Comparison of ENCODE assay signal across 8 cellular contexts in the genomic region with DNA sequence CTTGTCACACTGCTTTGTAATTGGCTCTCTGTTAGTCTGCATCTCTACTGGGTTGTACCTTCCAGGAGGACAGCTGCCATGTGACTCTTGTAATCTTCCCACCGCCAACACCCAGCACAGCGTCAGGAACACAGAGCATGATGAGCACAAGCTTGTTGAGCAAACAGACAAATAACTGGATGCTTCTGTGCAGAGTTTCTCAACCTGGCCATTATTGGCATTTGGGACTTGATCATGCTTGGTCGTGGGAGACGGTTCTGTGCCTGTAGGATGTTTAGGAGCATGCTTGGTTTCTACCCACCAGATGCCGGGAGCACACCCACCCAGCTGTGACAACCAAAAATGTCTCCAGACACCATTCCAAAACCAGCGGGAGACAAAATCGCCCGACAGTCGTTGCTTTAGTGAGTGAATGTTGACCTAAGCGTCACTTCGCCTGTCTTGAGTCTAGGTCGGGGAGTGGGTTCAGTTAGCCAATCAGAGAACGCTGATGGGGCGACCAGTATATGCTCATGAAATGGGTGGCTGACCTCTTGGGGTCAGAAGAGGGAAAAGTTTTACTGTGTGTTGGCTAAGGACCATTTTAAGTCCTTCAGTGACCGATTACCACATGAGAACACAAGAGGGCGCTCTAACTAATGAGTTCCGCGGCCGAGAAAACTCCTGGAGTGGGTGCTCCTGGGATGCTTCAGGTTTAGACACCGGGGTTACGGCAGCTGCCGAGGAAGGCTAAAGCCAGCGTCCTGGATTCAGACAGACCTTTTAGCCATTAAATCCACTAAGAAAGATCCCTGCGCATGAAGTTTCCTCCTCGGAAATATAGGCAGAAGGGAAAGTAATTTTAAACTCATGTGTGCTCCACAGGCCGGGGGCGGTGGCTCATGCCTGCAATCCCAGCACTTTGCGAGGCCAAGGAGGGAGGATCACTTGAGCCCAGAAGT. TPM values are rescaled to one million over a fixed set of nuclear protein-coding genes. Genes with fewer than 3 reads are reported as not detected.
DNase-seq lines count a peak whose midpoint lies in the region; ATAC-seq, FAIRE-seq and TF ChIP-seq lines count a peak whose summit lies in the region.

No MANE protein-coding gene starts in this region.

- H3F3A ChIP-seq in neural progenitor cell (ENCODE audit: low read depth), result no peaks in the 10 kb centered on the region

- H2AFZ ChIP-seq in KMS-11 (ENCODE audit: low read depth) (peak overlapping the region; percentile 84), fibroblast of lung (ENCODE audit: low read length) (peak overlapping the region; percentile 74), neural progenitor cell (replicated peaks) (peak overlapping the region; percentile 71)

- H3K4me3 ChIP-seq in KMS-11 (IDR thresholded peaks at IDR 0.05; ENCODE audit: insufficient read depth, low read depth, low read length), result no peak overlapping the region
- H3K4me3 ChIP-seq in fibroblast of lung (replicated peaks in 1 of 4; ENCODE audit: control extremely low read depth in 1 of 4, insufficient read depth in 1 of 4, low read depth in 3 of 4, low read length in 4 of 4), result peak overlapping the region in 1 of 4 experiments; percentile 17
- no peak overlapping the region for H3K4me3 ChIP-seq in neural progenitor cell
- H3K4me3 ChIP-seq in suprapubic skin, result no peak overlapping the region

- no peak for TF ChIP-seq EP300 in suprapubic skin (IDR thresholded peaks at IDR 0.05)

- H4K20me1 ChIP-seq in KMS-11 (ENCODE audit: insufficient read depth) (no peaks in the 10 kb centered on the region), fibroblast of lung (ENCODE audit: control insufficient read depth, extremely low read depth, insufficient read depth, low read length) (no peaks in the 10 kb centered on the region), neural progenitor cell (ENCODE audit: low read depth) (no peaks in the 10 kb centered on the region)

- no peaks in the 10 kb centered on the region for H3K9me3 ChIP-seq in fibroblast of lung (ENCODE audit: control insufficient read depth, insufficient read depth, low read depth, low read length)
- no peaks in the 10 kb centered on the region for H3K9me3 ChIP-seq in neural progenitor cell (ENCODE audit: low read depth)
- no peaks in the 10 kb centered on the region for H3K9me3 ChIP-seq in suprapubic skin

- no peak for ATAC-seq in HG03045 (IDR thresholded peaks at IDR 0.05; ENCODE audit: unreplicated experiment)

- H3K4me1 Mint-ChIP-seq in activated T-cell treated with anti-CD3 and anti-CD28 coated beads, Interleukin-2, amount 50 U/mL, for 24 hours (ENCODE audit: low read depth), result peaks cover 17% of the 10 kb centered on the region
- H3K4me1 Mint-ChIP-seq in neural progenitor cell, result peaks cover 7% of the 10 kb centered on the region

- WGBS in suprapubic skin, result 38% methylated on average over 28 of the region's 28 CpGs

- H3K27ac ChIP-seq in KMS-11 (no peak overlapping the region), fibroblast of lung (ENCODE audit: insufficient read depth, low read length) (no peak overlapping the region), neural progenitor cell (no peak overlapping the region), suprapubic skin (peak overlapping the region; percentile 7)

- no peaks in the 10 kb centered on the region for H3K9me3 Mint-ChIP-seq in activated T-cell treated with anti-CD3 and anti-CD28 coated beads, Interleukin-2, amount 50 U/mL, for 24 hours
- no peaks in the 10 kb centered on the region for H3K9me3 Mint-ChIP-seq in neural progenitor cell

- DNase-seq in D721Med (ENCODE audit: insufficient read length, low spot score) (peak; percentile 63), OCI-M1 (lab: John Stamatoyannopoulos, UW) (peak; percentile 83), fibroblast of lung (ENCODE audit: low read depth in 2 of 2) (peak; percentile 64 to 88), neural progenitor cell (ENCODE audit: low spot score) (peak; percentile 88), suprapubic skin (ENCODE audit: low spot score in 2 of 2) (peak in 1 of 2 donors; percentile 79)
- peak; percentile 65 for DNase-seq in activated T-cell treated with anti-CD3 and anti-CD28 coated beads, Interleukin-2, amount 50 U/mL, for 24 hours

- no peak for FAIRE-seq in D721Med (lab: Jason Lieb, UNC)

- TF ChIP-seq CTCF in D721Med (IDR thresholded peaks at IDR 0.05; ENCODE audit: insufficient read depth, missing control alignments) (peak; percentile 93), KMS-11 (conservative IDR thresholded peaks at IDR 0.05; ENCODE audit: low read depth, low read length) (peak; percentile 98), fibroblast of lung (conservative IDR thresholded peaks at IDR 0.05 in 1 of 2, IDR thresholded peaks at IDR 0.05 in 1 of 2; ENCODE audit: low read depth in 1 of 2, low read length in 2 of 2) (peak; percentile 72 to 75), neural progenitor cell (IDR thresholded peaks at IDR 0.05) (peak; percentile 85), suprapubic skin (IDR thresholded peaks at IDR 0.05) (peak; percentile 59 to 80)

- H3K27me3 Mint-ChIP-seq in activated T-cell treated with anti-CD3 and anti-CD28 coated beads, Interleukin-2, amount 50 U/mL, for 24 hours, result no peaks in the 10 kb centered on the region
- H3K27me3 Mint-ChIP-seq in neural progenitor cell (ENCODE audit: insufficient read depth, low read depth), result peaks cover 13% of the 10 kb centered on the region

- no peaks in the 10 kb centered on the region for H3K36me3 ChIP-seq in KMS-11 (ENCODE audit: insufficient read depth)
- H3K36me3 ChIP-seq in fibroblast of lung (ENCODE audit: control insufficient read depth, insufficient read depth, low read length), result no peaks in the 10 kb centered on the region
- no peaks in the 10 kb centered on the region for H3K36me3 ChIP-seq in neural progenitor cell
- no peaks in the 10 kb centered on the region for H3K36me3 ChIP-seq in suprapubic skin

- H3K9ac ChIP-seq in KMS-11 (no peak overlapping the region), fibroblast of lung (ENCODE audit: insufficient read depth, low read length) (no peak overlapping the region), neural progenitor cell (no peak overlapping the region)

- H3K4me2 ChIP-seq in KMS-11, result peak overlapping the region; percentile 48; the same call in 1 of the 2 replicates
- peak overlapping the region; percentile 59 for H3K4me2 ChIP-seq in fibroblast of lung (ENCODE audit: extremely low read depth, insufficient read depth, low read length)
- no peak overlapping the region for H3K4me2 ChIP-seq in neural progenitor cell

- H3K27me3 ChIP-seq in KMS-11 (ENCODE audit: insufficient read depth, low read depth), result no peaks in the 10 kb centered on the region
- H3K27me3 ChIP-seq in fibroblast of lung (ENCODE audit: control insufficient read depth, insufficient read depth, low read length), result peaks cover 8% of the 10 kb centered on the region
- H3K27me3 ChIP-seq in neural progenitor cell, result no peaks in the 10 kb centered on the region
- H3K27me3 ChIP-seq in suprapubic skin, result peaks cover 3% of the 10 kb centered on the region

- H3K4me3 Mint-ChIP-seq in activated T-cell treated with anti-CD3 and anti-CD28 coated beads, Interleukin-2, amount 50 U/mL, for 24 hours, result peak overlapping the region; percentile 20
- H3K4me3 Mint-ChIP-seq in neural progenitor cell, result peak overlapping the region; percentile 66

- no peaks in the 10 kb centered on the region for H3K79me2 ChIP-seq in KMS-11 (ENCODE audit: insufficient read depth, low read depth)
- no peaks in the 10 kb centered on the region for H3K79me2 ChIP-seq in fibroblast of lung (ENCODE audit: control insufficient read depth, insufficient read depth, low read length)
- H3K79me2 ChIP-seq in neural progenitor cell (ENCODE audit: low read depth), result no peaks in the 10 kb centered on the region

- no peak for TF ChIP-seq POLR2A in suprapubic skin (IDR thresholded peaks at IDR 0.05)

- H3K27ac Mint-ChIP-seq in activated T-cell treated with anti-CD3 and anti-CD28 coated beads, Interleukin-2, amount 50 U/mL, for 24 hours, result no peak overlapping the region
- no peak overlapping the region for H3K27ac Mint-ChIP-seq in neural progenitor cell

- H3K4me1 ChIP-seq in KMS-11 (ENCODE audit: low read depth, poor library complexity, severe bottlenecking) (peaks cover 8% of the 10 kb centered on the region), fibroblast of lung (ENCODE audit: control insufficient read depth, extremely low read depth, insufficient read depth, low read length) (no peaks in the 10 kb centered on the region), neural progenitor cell (no peaks in the 10 kb centered on the region), suprapubic skin (peaks cover 18% of the 10 kb centered on the region)

- no peaks in the 10 kb centered on the region for H3K36me3 Mint-ChIP-seq in activated T-cell treated with anti-CD3 and anti-CD28 coated beads, Interleukin-2, amount 50 U/mL, for 24 hours (ENCODE audit: low read depth)
- no peaks in the 10 kb centered on the region for H3K36me3 Mint-ChIP-seq in neural progenitor cell

RNA-seq across cellular contexts. Expression of a gene that starts 57.8 kb away (rescaled TPM):
- total RNA-seq in fibroblast of lung (23.6 and 33.4 TPM in 2 replicates), neural progenitor cell (ENCODE audit: low replicate concordance) (10.6 and 11.7 TPM in 2 replicates), suprapubic skin (10 to 100 TPM; 35.5 to 41.3 (median 36.9) TPM)
- polyA plus RNA-seq in fibroblast of lung, result 18.6 and 25.6 TPM in 2 replicates
- polyA plus RNA-seq in fibroblast of lung (2012), result 16.2 and 18.9 TPM in 2 replicates
- polyA minus RNA-seq in fibroblast of lung (ENCODE audit: low replicate concordance), result 25.8 and 39.4 TPM in 2 replicates
